2 cellular contexts compared by ENCODE assay signal in genomic region chr2:3728104-3729054, GRCh38.
A peak's percentile ranks its signal among the peaks of the same experiment; 100 is the strongest.
TF ChIP-seq lines count a peak whose summit lies in the region.

No MANE protein-coding gene starts in this region.

TF ChIP-seq in GM23338, 12 proteins besides CTCF, POLR2A, EP300 and RAD21:
- TF ChIP-seq POLR2AphosphoS5 (IDR thresholded peaks at IDR 0.05; ENCODE audit: low read depth): no peak
- TF ChIP-seq JUNB (IDR thresholded peaks at IDR 0.05; ENCODE audit: unreplicated experiment): no peak
- no peak for TF ChIP-seq CREB1 (CRISPR knock-in tag; IDR thresholded peaks at IDR 0.05; ENCODE audit: low read depth)
- no peak for TF ChIP-seq ZNF114 (CRISPR knock-in tag; IDR thresholded peaks at IDR 0.05)
- TF ChIP-seq ZNF462 (CRISPR knock-in tag; IDR thresholded peaks at IDR 0.05): no peak
- no peak for TF ChIP-seq STAT1 (IDR thresholded peaks at IDR 0.05; ENCODE audit: unreplicated experiment)
- TF ChIP-seq NANOG (IDR thresholded peaks at IDR 0.05; ENCODE audit: borderline replicate concordance): no peak
- TF ChIP-seq ZNF331 (CRISPR knock-in tag; IDR thresholded peaks at IDR 0.05; ENCODE audit: low read depth): no peak
- no peak for TF ChIP-seq EZH2phosphoT487 (IDR thresholded peaks at IDR 0.05; ENCODE audit: unreplicated experiment)
- TF ChIP-seq ETS1 (IDR thresholded peaks at IDR 0.05): no peak
- no peak for TF ChIP-seq EZH2 (IDR thresholded peaks at IDR 0.05; ENCODE audit: low read depth, unreplicated experiment)
- no peak for TF ChIP-seq REST (IDR thresholded peaks at IDR 0.05; ENCODE audit: unreplicated experiment)

TF ChIP-seq in K562, 482 proteins besides CTCF, POLR2A, EP300 and RAD21:
- TF ChIP-seq NRF1 (conservative IDR thresholded peaks at IDR 0.05 in 1 of 2, IDR thresholded peaks at IDR 0.05 in 1 of 2) (0 out of 4 replicates have a peak, but pooled peaks of 1 of the 2 experiments have one; percentile 24), ZBTB49 (CRISPR knock-in tag; IDR thresholded peaks at IDR 0.05; ENCODE audit: borderline replicate concordance) (no peak), SMC3 (conservative IDR thresholded peaks at IDR 0.05; ENCODE audit: insufficient read depth, low read depth, low read length) (0 out of 2 replicates have a peak, but pooled peaks have one; percentile 9)
